In genomic region chr10:3071405-3072198, GRCh38 we compare ENCODE assay signal across 8 cellular contexts. TPM values are rescaled to one million over a fixed set of nuclear protein-coding genes. Genes with fewer than 3 reads are reported as not detected.
DNase-seq lines count a peak whose midpoint lies in the region; ATAC-seq and TF ChIP-seq lines count a peak whose summit lies in the region.

No MANE protein-coding gene starts in this region.

- H3K27me3 Mint-ChIP-seq in IgD-negative memory B cell, result no peaks in the 10 kb centered on the region
- no peaks in the 10 kb centered on the region for H3K27me3 Mint-ChIP-seq in activated T-helper 17 cell treated with anti-CD3 and anti-CD28 coated beads, Interleukin-2, amount 50 U/mL, for 72 hours

- peaks cover 13 to 18% (median 17%) of the 10 kb centered on the region in 3 donors for H3K4me1 Mint-ChIP-seq in IgD-negative memory B cell
- peaks cover 46% of the 10 kb centered on the region for H3K4me1 Mint-ChIP-seq in activated T-helper 17 cell treated with anti-CD3 and anti-CD28 coated beads, Interleukin-2, amount 50 U/mL, for 72 hours

- DNase-seq in AG10803 (ENCODE audit: low read depth) (peak; percentile 61), kidney glomerular epithelial cell (lab: John Stamatoyannopoulos, UW) (peak; percentile 69), cerebellar nuclear complex (lab: John Stamatoyannopoulos, UW) (no peak), hippocampal formation (lab: John Stamatoyannopoulos, UW) (no peak), cortex of kidney (lab: John Stamatoyannopoulos, UW) (no peak)

- H3K4me3 ChIP-seq in AG10803 (ENCODE audit: low read length), result no peak overlapping the region

- H3K27ac Mint-ChIP-seq in IgD-negative memory B cell, result no peak overlapping the region
- H3K27ac Mint-ChIP-seq in activated T-helper 17 cell treated with anti-CD3 and anti-CD28 coated beads, Interleukin-2, amount 50 U/mL, for 72 hours, result peak overlapping the region; percentile 92

- H3K4me3 Mint-ChIP-seq in IgD-negative memory B cell, result peak overlapping the region in 3 of 4 donors; percentile 72 to 89 (median 73)
- peak overlapping the region; percentile 83 for H3K4me3 Mint-ChIP-seq in activated T-helper 17 cell treated with anti-CD3 and anti-CD28 coated beads, Interleukin-2, amount 50 U/mL, for 72 hours

- H3K9me3 Mint-ChIP-seq in IgD-negative memory B cell, result no peaks in the 10 kb centered on the region
- peaks cover 4% of the 10 kb centered on the region for H3K9me3 Mint-ChIP-seq in activated T-helper 17 cell treated with anti-CD3 and anti-CD28 coated beads, Interleukin-2, amount 50 U/mL, for 72 hours

- peak; percentile 89 for ATAC-seq in activated T-helper 17 cell treated with anti-CD3 and anti-CD28 coated beads, Interleukin-2, amount 50 U/mL, for 72 hours (replicated peaks)
- ATAC-seq in HG02678 (IDR thresholded peaks at IDR 0.05; ENCODE audit: unreplicated experiment), result no peak

- H3K36me3 Mint-ChIP-seq in IgD-negative memory B cell, result peaks cover 6% of the 10 kb centered on the region
- peaks cover 89% of the 10 kb centered on the region for H3K36me3 Mint-ChIP-seq in activated T-helper 17 cell treated with anti-CD3 and anti-CD28 coated beads, Interleukin-2, amount 50 U/mL, for 72 hours (ENCODE audit: low read depth)

- TF ChIP-seq CTCF in AG10803 (conservative IDR thresholded peaks at IDR 0.05; ENCODE audit: low read length), result no peak

RNA-seq across cellular contexts. Expression of gene PFKP, which starts 4.3 kb away (rescaled TPM):
- polyA plus RNA-seq in IgD-negative memory B cell, result 42.2 TPM
- 100 to 1,000 TPM; 349 TPM for total RNA-seq in activated T-helper 17 cell treated with anti-CD3 and anti-CD28 coated beads, Interleukin-2, amount 50 U/mL, for 72 hours

Comparison
In these comparisons a context has a peak if more than half of its experiments do, and no peak if none do; other contexts are left out.
1. DNase-seq: peak in AG10803 (single experiment) and kidney glomerular epithelial cell (single experiment); none in cerebellar nuclear complex (0 of 2), hippocampal formation (0 of 2) and cortex of kidney (single experiment).